Comparison of ENCODE assay signal across 14 cellular contexts in the genomic region with DNA sequence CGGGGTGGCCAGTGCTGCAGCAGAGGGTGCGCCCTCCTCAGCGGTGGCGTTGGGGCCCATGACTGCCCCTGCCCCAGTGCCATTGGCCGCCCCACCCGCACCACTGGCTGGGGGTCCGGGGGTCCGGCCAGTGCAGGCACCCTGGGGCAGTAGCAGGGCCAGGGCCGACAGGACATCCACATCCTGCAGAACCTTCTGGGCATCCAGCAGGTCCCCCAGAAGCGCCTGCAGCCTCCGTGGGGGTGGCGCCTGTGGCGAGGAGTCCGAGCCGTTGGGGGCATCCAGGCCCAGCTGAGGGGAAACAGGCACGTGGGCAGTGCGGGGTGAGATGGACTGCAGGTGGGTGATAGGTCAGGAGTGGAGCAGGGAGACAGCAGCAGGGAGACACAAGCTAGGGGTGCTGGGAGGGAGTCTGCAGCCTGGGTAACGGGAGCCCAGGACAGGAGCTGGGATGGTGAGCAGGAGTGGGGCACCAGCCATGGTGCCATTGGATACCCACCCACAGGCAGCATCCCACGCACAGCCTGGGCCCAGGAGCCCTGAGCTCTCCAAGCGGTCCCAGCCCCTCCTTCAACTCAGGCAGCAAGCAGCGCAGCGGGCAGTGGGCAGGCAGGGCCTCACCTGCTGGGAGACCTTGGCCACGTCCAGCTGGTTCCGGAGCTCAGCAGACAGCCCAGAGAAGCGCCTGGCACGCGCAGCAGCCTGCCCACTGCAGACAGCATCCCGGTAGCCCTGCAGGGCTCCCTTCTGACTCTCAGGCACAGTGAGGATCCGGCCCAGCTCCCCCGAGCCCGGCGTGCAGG. TPM values are rescaled to one million over a fixed set of nuclear protein-coding genes. Genes with fewer than 3 reads are reported as not detected.
DNase-seq lines count a peak whose midpoint lies in the region; TF ChIP-seq lines count a peak whose summit lies in the region.
"Had no signal": no experiment of that assay in that cellular context is flagged by ENCODE, and none has a peak within 500 bp of the region (broad histone marks: within the 10 kb centered on the region; RNA-seq: fewer than 3 reads in every experiment).

No MANE protein-coding gene starts in this region.

- H3K27me3 ChIP-seq in mammary epithelial cell (ENCODE audit: insufficient read depth, low read length) = no peaks in the 10 kb centered on the region
- H3K27me3 ChIP-seq in breast epithelium = no peaks in the 10 kb centered on the region

- dilution Hi-C loops in mammary epithelial cell (cut with HindIII; ENCODE audit: low sequenced_read_pairs) = no loop called here

- CTCF ChIA-PET in mammary epithelial cell (lab: Charles Lee; ENCODE audit: low non-redundant PET) = no interaction called here

- no peak for TF ChIP-seq CTCF in mammary epithelial cell (conservative IDR thresholded peaks at IDR 0.05 in 1 of 2, IDR thresholded peaks at IDR 0.05 in 1 of 2; ENCODE audit: extremely low read depth in 1 of 2, insufficient read depth in 1 of 2, low read depth in 1 of 2, low read length in 2 of 2)
- no peak for TF ChIP-seq CTCF in breast epithelium (IDR thresholded peaks at IDR 0.05)

- no peak overlapping the region for H3K4me2 ChIP-seq in mammary epithelial cell (ENCODE audit: insufficient read depth, low read depth, low read length)

- no peak overlapping the region for H2AFZ ChIP-seq in mammary epithelial cell (ENCODE audit: low read depth, low read length)

- H3K4me1 ChIP-seq in mammary epithelial cell (ENCODE audit: insufficient read depth, low read length) (peaks cover 9% of the 10 kb centered on the region), breast epithelium (peaks cover 0 to 5% of the 10 kb centered on the region in 2 donors)

- no peak for TF ChIP-seq POLR2A in breast epithelium (IDR thresholded peaks at IDR 0.05)

- no peak for DNase-seq in mammary epithelial cell
- no peak for DNase-seq in breast epithelium (ENCODE audit: low spot score in 2 of 2)
- DNase-seq in ACHN = no peak
- DNase-seq: 8988T, DMS153, EL, Karpas-422, MM.1S, NCI-H1105, NCI-H1694 treated with DMSO at 0.1 percent for 48 hours, NCI-H69 had no signal

- H4K20me1 ChIP-seq in mammary epithelial cell (ENCODE audit: insufficient read depth, low read length) = no peaks in the 10 kb centered on the region

- H3K9me3 ChIP-seq in mammary epithelial cell (replicated peaks; ENCODE audit: insufficient read depth, low read length) = peaks cover 5% of the 10 kb centered on the region
- no peaks in the 10 kb centered on the region for H3K9me3 ChIP-seq in breast epithelium

- no peaks in the 10 kb centered on the region for H3K79me2 ChIP-seq in mammary epithelial cell (ENCODE audit: insufficient read depth, low read length)

- in situ Hi-C loops in mammary epithelial cell (cut with MboI; ENCODE audit: low sequenced_read_pairs in 2 of 2) = no loop called here
- in situ Hi-C loops in ACHN (cut with HindIII; ENCODE audit: low pct_ligation_motif_present, low pct_unique_long_range_greater_than_20kb, low sequenced_read_pairs) = no loop called here

- no peak overlapping the region for H3K4me3 ChIP-seq in mammary epithelial cell (replicated peaks in 1 of 3; ENCODE audit: insufficient read depth in 1 of 3, low read depth in 2 of 3, low read length in 3 of 3)
- no peak overlapping the region for H3K4me3 ChIP-seq in breast epithelium

- TSS peak; percentile 10 for BruUV-seq in mammary epithelial cell (replicated peaks; lab: Mats Ljungman, UMichigan)

- H3K27ac ChIP-seq in mammary epithelial cell (ENCODE audit: insufficient read depth, low read depth, low read length) = no peak overlapping the region
- no peak overlapping the region for H3K27ac ChIP-seq in breast epithelium
- peak overlapping the region; percentile 100 for H3K27ac ChIP-seq in temporal lobe (ENCODE audit: low read depth, low read length)

- no peaks in the 10 kb centered on the region for H3K36me3 ChIP-seq in mammary epithelial cell (ENCODE audit: insufficient read depth, low read length)
- H3K36me3 ChIP-seq in breast epithelium = no peaks in the 10 kb centered on the region

- no peak overlapping the region for H3K9ac ChIP-seq in mammary epithelial cell (ENCODE audit: insufficient read depth, low read length)

- intact Hi-C loops in mammary epithelial cell (cut with micrococcal nuclease) (no loop called here), breast epithelium (cut with DNase I; ENCODE audit: low total_unique reads) (no loop called here)

- WGBS in mammary epithelial cell (ENCODE audit: low coverage, missing lambda C conversion rate) = 95% methylated on average over 22 of the region's 32 CpGs

RNA-seq across cellular contexts. Expression of gene ABCA2, which starts 7.1 kb away (rescaled TPM):
- total RNA-seq in mammary epithelial cell = 10 to 100 TPM; 28.8 to 44.3 TPM
- 24.9 TPM for polyA plus RNA-seq in mammary epithelial cell
- 45.9 TPM for polyA minus RNA-seq in mammary epithelial cell
- total RNA-seq in breast epithelium = 10 to 100 TPM; 17.0 to 30.6 (median 18.9) TPM
- 25.8 TPM for total RNA-seq in temporal lobe

RNA-seq across cellular contexts. Expression of gene FUT7, which starts 10.9 kb away (rescaled TPM):
- total RNA-seq in mammary epithelial cell (not detected), breast epithelium (not detected), temporal lobe (not detected)
- polyA plus RNA-seq in mammary epithelial cell = not detected
- polyA minus RNA-seq in mammary epithelial cell = not detected
- total RNA-seq: H7, SK-MEL-5 had no signal

RNA-seq across cellular contexts. Expression of gene CLIC3, which starts 24.6 kb away (rescaled TPM):
- total RNA-seq in mammary epithelial cell (10 to 100 TPM in 1 of 2 donors, 1 to 10 TPM in 1; 9.5 to 27.0 TPM), breast epithelium (1 to 10 TPM in 1 of 3 donors, under 1 TPM in 1, not detected in 1; 0.32 to 3.5 TPM), temporal lobe (not detected)
- polyA plus RNA-seq in mammary epithelial cell = 9.4 TPM
- polyA minus RNA-seq in mammary epithelial cell = 1.1 TPM
- total RNA-seq: H7, SK-MEL-5 had no signal

RNA-seq across cellular contexts. Expression of gene NPDC1, which starts 25.0 kb away (rescaled TPM):
- total RNA-seq in mammary epithelial cell (10 to 100 TPM; 15.5 to 86.8 TPM), breast epithelium (10 to 100 TPM; 21.9 to 63.9 (median 63.1) TPM), temporal lobe (24.6 TPM)
- 19.3 TPM for polyA plus RNA-seq in mammary epithelial cell
- polyA minus RNA-seq in mammary epithelial cell = 12.7 TPM

RNA-seq across cellular contexts. Expression of gene PAXX, which starts 28.8 kb away (rescaled TPM):
- total RNA-seq in mammary epithelial cell (10 to 100 TPM in 1 of 2 donors, 1 to 10 TPM in 1; 6.8 to 35.2 TPM), breast epithelium (10 to 100 TPM; 24.6 to 66.2 (median 49.2) TPM), temporal lobe (14.8 TPM)
- 23.7 TPM for polyA plus RNA-seq in mammary epithelial cell
- 29.1 TPM for polyA minus RNA-seq in mammary epithelial cell
